1 cellular context compared by ENCODE assay signal in the genomic region with DNA sequence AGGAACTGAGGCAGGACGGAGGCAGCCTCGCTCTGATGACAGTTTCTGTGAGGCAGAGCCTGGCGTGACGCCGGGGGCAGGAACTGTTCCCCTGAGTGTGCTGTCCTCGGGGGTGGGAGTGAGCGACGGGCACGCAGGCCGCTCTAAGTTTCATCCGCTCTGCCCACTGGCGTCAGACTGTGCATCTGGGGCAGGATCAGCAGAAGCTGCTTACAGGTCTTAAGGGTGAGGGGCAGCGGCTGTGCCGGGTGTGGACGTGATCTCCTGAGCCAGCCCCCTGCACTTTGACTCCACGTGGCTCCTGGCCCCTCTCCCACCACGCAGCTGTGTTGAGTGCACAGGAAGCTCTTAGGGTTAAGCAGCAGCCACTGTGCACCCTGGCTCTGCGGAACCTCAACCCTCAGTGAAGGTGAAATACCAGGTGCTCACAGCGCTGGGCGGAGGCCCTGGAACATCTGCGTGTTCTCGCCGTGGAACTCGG.
TF ChIP-seq lines count a peak whose summit lies in the region.

No MANE protein-coding gene starts in this region.

TF ChIP-seq in IMR-90, 13 proteins besides CTCF, POLR2A, EP300 and RAD21:
- TF ChIP-seq RFX5 (IDR thresholded peaks at IDR 0.05; ENCODE audit: low read depth, low read length) (no peak), RCOR1 (IDR thresholded peaks at IDR 0.05; ENCODE audit: insufficient replicate concordance, low read length) (no peak), MXI1 (IDR thresholded peaks at IDR 0.05; ENCODE audit: borderline replicate concordance, low read depth, low read length) (no peak), MAZ (IDR thresholded peaks at IDR 0.05; ENCODE audit: borderline replicate concordance, low read depth, low read length) (no peak), CEBPB (IDR thresholded peaks at IDR 0.05; ENCODE audit: low read depth, low read length) (no peak), MAFK (IDR thresholded peaks at IDR 0.05; ENCODE audit: low read depth, low read length) (no peak), NFE2L2 (IDR thresholded peaks at IDR 0.05; ENCODE audit: low read depth, low read length) (no peak), CHD1 (IDR thresholded peaks at IDR 0.05; ENCODE audit: low read depth, low read length) (no peak), BHLHE40 (IDR thresholded peaks at IDR 0.05; ENCODE audit: low read depth, low read length) (no peak), SMC3 (IDR thresholded peaks at IDR 0.05; ENCODE audit: low read depth, low read length) (no peak)
- TF ChIP-seq, protein P1, sequence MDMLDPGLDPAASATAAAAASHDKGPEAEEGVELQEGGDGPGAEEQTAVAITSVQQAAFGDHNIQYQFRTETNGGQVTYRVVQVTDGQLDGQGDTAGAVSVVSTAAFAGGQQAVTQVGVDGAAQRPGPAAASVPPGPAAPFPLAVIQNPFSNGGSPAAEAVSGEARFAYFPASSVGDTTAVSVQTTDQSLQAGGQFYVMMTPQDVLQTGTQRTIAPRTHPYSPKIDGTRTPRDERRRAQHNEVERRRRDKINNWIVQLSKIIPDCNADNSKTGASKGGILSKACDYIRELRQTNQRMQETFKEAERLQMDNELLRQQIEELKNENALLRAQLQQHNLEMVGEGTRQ (IDR thresholded peaks at IDR 0.05; ENCODE audit: low read depth, low read length), result no peak
- TF ChIP-seq, protein P2, sequence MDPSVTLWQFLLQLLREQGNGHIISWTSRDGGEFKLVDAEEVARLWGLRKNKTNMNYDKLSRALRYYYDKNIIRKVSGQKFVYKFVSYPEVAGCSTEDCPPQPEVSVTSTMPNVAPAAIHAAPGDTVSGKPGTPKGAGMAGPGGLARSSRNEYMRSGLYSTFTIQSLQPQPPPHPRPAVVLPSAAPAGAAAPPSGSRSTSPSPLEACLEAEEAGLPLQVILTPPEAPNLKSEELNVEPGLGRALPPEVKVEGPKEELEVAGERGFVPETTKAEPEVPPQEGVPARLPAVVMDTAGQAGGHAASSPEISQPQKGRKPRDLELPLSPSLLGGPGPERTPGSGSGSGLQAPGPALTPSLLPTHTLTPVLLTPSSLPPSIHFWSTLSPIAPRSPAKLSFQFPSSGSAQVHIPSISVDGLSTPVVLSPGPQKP (IDR thresholded peaks at IDR 0.05; ENCODE audit: borderline replicate concordance, low read depth, low read length), result no peak
TF ChIP-seq in IMR-90: peak in this region for 0.
